Comparison of ENCODE assay signal across 1 cellular context in genomic region chr17:42189651-42189965, GRCh38.
TF ChIP-seq lines count a peak whose summit lies in the region.

No MANE protein-coding gene starts in this region.

TF ChIP-seq in SK-N-SH, 30 proteins besides CTCF, POLR2A, EP300 and RAD21 (continued from another document):
- TF ChIP-seq REST (IDR thresholded peaks at IDR 0.05; ENCODE audit: low read depth, low read length) (no peak), SMC3 (IDR thresholded peaks at IDR 0.05; ENCODE audit: low read depth, low read length) (no peak), RCOR1 (IDR thresholded peaks at IDR 0.05; ENCODE audit: low read length) (no peak), GABPA (IDR thresholded peaks at IDR 0.05; ENCODE audit: low read depth) (no peak), JUND (IDR thresholded peaks at IDR 0.05) (no peak), TEAD4 (IDR thresholded peaks at IDR 0.05; ENCODE audit: borderline replicate concordance, insufficient read depth) (no peak), EZH2phosphoT487 (IDR thresholded peaks at IDR 0.05; ENCODE audit: borderline replicate concordance, low read depth) (no peak), MXI1 (IDR thresholded peaks at IDR 0.05; ENCODE audit: low read depth, low read length) (no peak)
